ENCODE assay signal across 13 cellular contexts in genomic region chr6:119501798-119502483, GRCh38.
A peak's percentile ranks its signal among the peaks of the same experiment; 100 is the strongest.
DNase-seq lines count a peak whose midpoint lies in the region; ATAC-seq and TF ChIP-seq lines count a peak whose summit lies in the region.
"Had no signal": no experiment of that assay in that cellular context is flagged by ENCODE, and none has a peak within 500 bp of the region (broad histone marks: within the 10 kb centered on the region; RNA-seq: fewer than 3 reads in every experiment).

No MANE protein-coding gene starts in this region.

- DNase-seq in NCI-H82 (lab: John Stamatoyannopoulos, UW), result peak; percentile 94
- DNase-seq in posterior vena cava (ENCODE audit: low spot score), result no peak
- no peak for DNase-seq in heart left ventricle
- DNase-seq in GM10248 (ENCODE audit: extremely low spot score), result no peak
- DNase-seq in psoas muscle, result no peak
- DNase-seq: activated T-cell treated with anti-CD3 and anti-CD28 coated beads, Interleukin-2, amount 50 U/mL, for 24 hours; body of pancreas; C1 segment of cervical spinal cord; NCI-H1417 had no signal

- TF ChIP-seq CTCF in heart left ventricle (IDR thresholded peaks at IDR 0.05) (no peak), GM10248 (IDR thresholded peaks at IDR 0.05; ENCODE audit: control extremely low read depth, extremely low read depth, low read depth, missing control alignments) (no peak), psoas muscle (IDR thresholded peaks at IDR 0.05) (no peak)

- POLR2A ChIA-PET in GM10248 (lab: Yijun Ruan, JAX), result no interaction called here

- no peaks in the 10 kb centered on the region for H3K36me3 ChIP-seq in heart left ventricle
- H3K36me3 ChIP-seq in psoas muscle (ENCODE audit: insufficient read depth in 1 of 2, low read depth in 1 of 2), result no peaks in the 10 kb centered on the region

- ATAC-seq in GM18520 (IDR thresholded peaks at IDR 0.05; ENCODE audit: unreplicated experiment), result peak; percentile 53
- peak; percentile 77 for ATAC-seq in GM21367 (IDR thresholded peaks at IDR 0.05; ENCODE audit: unreplicated experiment)
- ATAC-seq in HG03025 (IDR thresholded peaks at IDR 0.05; ENCODE audit: low FRiP score, unreplicated experiment), result peak; percentile 90
- ATAC-seq in heart left ventricle, result no peak
- no peak for ATAC-seq in psoas muscle
- ATAC-seq: body of pancreas, sciatic nerve had no signal

- H3K4me3 ChIP-seq in heart left ventricle (no peak overlapping the region), psoas muscle (no peak overlapping the region)
- H3K4me3 ChIP-seq: body of pancreas had no signal

- no peak for TF ChIP-seq POLR2A in heart left ventricle (IDR thresholded peaks at IDR 0.05)

- 66 to 72% (median 70%) methylated on average over 4 of the region's 4 CpGs for WGBS in heart left ventricle, 4 donors
- WGBS in psoas muscle, 3 donors, result 66 to 68% (median 67%) methylated on average over 4 of the region's 4 CpGs

- H3K27ac ChIP-seq in heart left ventricle (no peak overlapping the region), psoas muscle (no peak overlapping the region)
- H3K27ac ChIP-seq: body of pancreas had no signal

- intact Hi-C loops in posterior vena cava (cut with DNase I) (no loop called here), heart left ventricle (cut with DNase I) (no loop called here), psoas muscle (cut with DNase I) (no loop called here)

- CTCF ChIA-PET in GM10248 (lab: Yijun Ruan, JAX), result interaction anchor here (1.0 kb wide), 1 partner anchor 11 kb away, joined by 3 read pairs; no protein-coding TSS in a partner anchor

- H3K4me1 ChIP-seq in heart left ventricle (no peaks in the 10 kb centered on the region), psoas muscle (no peaks in the 10 kb centered on the region)

- H3K9me3 ChIP-seq in heart left ventricle, result no peaks in the 10 kb centered on the region
- no peaks in the 10 kb centered on the region for H3K9me3 ChIP-seq in psoas muscle
- H3K9me3 ChIP-seq: body of pancreas had no signal

- H3K27me3 ChIP-seq in heart left ventricle (no peaks in the 10 kb centered on the region), psoas muscle (ENCODE audit: insufficient read depth in 3 of 3, low read length in 2 of 3) (no peaks in the 10 kb centered on the region)
- H3K27me3 ChIP-seq: body of pancreas had no signal

Comparison
In these comparisons a context has a peak if more than half of its experiments do, and no peak if none do; other contexts are left out.
1. ATAC-seq: peak in GM18520 (single experiment), GM21367 (single experiment) and HG03025 (single experiment); none in heart left ventricle (0 of 4) and psoas muscle (0 of 4).